34 cellular contexts compared by ENCODE assay signal in the genomic region with DNA sequence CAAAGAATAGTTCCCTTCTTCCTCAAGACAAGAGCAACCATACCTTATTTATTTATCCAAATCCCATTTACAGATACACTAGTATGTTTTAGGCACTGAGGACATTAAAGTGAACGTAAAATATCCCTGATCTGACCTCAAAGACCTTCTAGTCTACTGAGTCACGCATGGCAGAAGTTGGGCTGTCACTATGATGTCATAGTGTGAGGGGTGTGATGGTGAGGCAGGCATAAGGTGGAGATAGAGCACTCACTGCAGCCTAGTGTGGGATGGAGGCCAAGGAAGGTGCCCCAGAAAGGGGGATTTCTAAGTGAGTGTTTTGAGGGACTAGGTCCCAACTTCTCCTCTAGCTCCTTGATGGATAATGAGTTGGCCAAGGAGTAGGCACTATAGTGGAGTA.
"Had no signal": no experiment of that assay in that cellular context is flagged by ENCODE, and none has a peak within 500 bp of the region (broad histone marks: within the 10 kb centered on the region; RNA-seq: fewer than 3 reads in every experiment).

No MANE protein-coding gene starts in this region.

- H3K4me1 ChIP-seq: adrenal gland, ascending aorta, body of pancreas, breast epithelium had no signal

- H3K36me3 ChIP-seq: adrenal gland, ascending aorta, brain microvascular endothelial cell, breast epithelium, cardiac muscle cell had no signal

- DNase-seq: activated effector memory CD4-positive, alpha-beta T cell treated with anti-CD3 and anti-CD28 coated beads, Interleukin-2, amount 50 U/mL, for 16 hours; activated effector memory CD4-positive, alpha-beta T cell treated with Interleukin-2 at 50 U/mL for 16 hours; activated gamma-delta T cell; activated gamma-delta T cell treated with Interleukin-2 at 50 U/mL for 16 hours; activated naive CD4-positive, alpha-beta T cell; activated naive CD4-positive, alpha-beta T cell treated with anti-CD3 and anti-CD28 coated beads for 36 hours; activated naive CD4-positive, alpha-beta T cell treated with anti-CD3 and anti-CD28 coated beads, Interleukin-2, amount 10 ng/mL, durations not matched to agents 7 days and 5 days; activated naive CD4-positive, alpha-beta T cell treated with anti-CD3 and anti-CD28 coated beads, Interleukin-2, amount 50 U/mL, for 16 hours; activated naive CD4-positive, alpha-beta T cell treated with Interleukin-2 at 50 U/mL for 16 hours; activated naive CD8-positive, alpha-beta T cell treated with anti-CD3 and anti-CD28 coated beads for 36 hours; activated naive CD8-positive, alpha-beta T cell treated with anti-CD3 and anti-CD28 coated beads, Interleukin-2, amount 10 ng/mL, durations not matched to agents 7 days and 5 days; activated naive CD8-positive, alpha-beta T cell treated with anti-CD3 and anti-CD28 coated beads, Interleukin-2, amount 50 U/mL, for 24 hours; activated T-cell treated with anti-CD3 and anti-CD28 coated beads, Interleukin-2, amount 50 U/mL, for 1 hour; activated T-cell treated with anti-CD3 and anti-CD28 coated beads, Interleukin-2, amount 50 U/mL, for 24 hours; activated T-cell treated with anti-CD3 and anti-CD28 coated beads, Interleukin-2, amount 50 U/mL, for 4 hours; activated T-cell treated with anti-CD3 and anti-CD28 coated beads, Interleukin-2, amount 50 U/mL, for 48 hours; activated T-cell treated with anti-CD3 and anti-CD28 coated beads, Interleukin-2, amount 50 U/mL, for 72 hours; adrenal gland; amniotic stem cell; amygdala; anterior cingulate cortex; aorta; body of pancreas; brain microvascular endothelial cell; caudate nucleus; central memory CD4-positive, alpha-beta T cell; cerebellar nuclear complex had no signal

- H3K27ac ChIP-seq: adrenal gland, ascending aorta, body of pancreas, brain microvascular endothelial cell, breast epithelium, cardiac muscle cell had no signal

- H3K9me3 ChIP-seq: adrenal gland, ascending aorta, body of pancreas, breast epithelium had no signal

- FAIRE-seq: astrocyte, bronchial epithelial cell had no signal

- H3K27me3 ChIP-seq: ascending aorta, body of pancreas, brain microvascular endothelial cell, cardiac muscle cell had no signal

- H3K4me3 ChIP-seq: adrenal gland, ascending aorta, body of pancreas, breast epithelium, cardiac muscle cell had no signal

- ATAC-seq: activated naive CD4-positive, alpha-beta T cell treated with anti-CD3 and anti-CD28 coated beads, Interleukin-2, amount 50 U/mL, for 72 hours; activated naive CD8-positive, alpha-beta T cell treated with anti-CD3 and anti-CD28 coated beads, Interleukin-2, amount 50 U/mL, for 24 hours; activated T-cell treated with anti-CD3 and anti-CD28 coated beads, Interleukin-2, amount 50 U/mL, for 4 hours; activated T-cell treated with anti-CD3 and anti-CD28 coated beads, Interleukin-2, amount 50 U/mL, for 72 hours; activated T-helper 17 cell treated with anti-CD3 and anti-CD28 coated beads, Interleukin-2, amount 50 U/mL, for 72 hours; body of pancreas had no signal
